In genomic region chr3:42600111-42600957, GRCh38 we compare ENCODE assay signal across 8 cellular contexts. TPM values are rescaled to one million over a fixed set of nuclear protein-coding genes. Genes with fewer than 3 reads are reported as not detected.
DNase-seq lines count a peak whose midpoint lies in the region; ATAC-seq and TF ChIP-seq lines count a peak whose summit lies in the region.

Gene NKTR (plus strand): TSS chr3:42600686. CDS start chr3:42601007, 321 bp downstream.

- peak; percentile 98 for DNase-seq in GM12864 (ENCODE audit: low read depth)
- DNase-seq in NCI-H1417 (lab: John Stamatoyannopoulos, UW), result peak; percentile 98 to 99 (median 98)
- DNase-seq in SW 1271 (lab: John Stamatoyannopoulos, UW), result peak; percentile 99 to 100
- DNase-seq in activated naive CD8-positive, alpha-beta T cell treated with anti-CD3 and anti-CD28 coated beads, Interleukin-2, amount 50 U/mL, for 16 hours (ENCODE audit: low read depth, low spot score), result peak; percentile 97
- peak; percentile 98 for DNase-seq in Right ventricle myocardium inferior (ENCODE audit: missing footprints)
- DNase-seq in ovary, result peak; percentile 98 to 99 (median 99)
- peak; percentile 99 for DNase-seq in thyroid gland

- TF ChIP-seq CTCF in GM12864 (IDR thresholded peaks at IDR 0.05; ENCODE audit: low read depth, low read length, missing control alignments) (no peak), ovary (IDR thresholded peaks at IDR 0.05) (no peak), thyroid gland (IDR thresholded peaks at IDR 0.05) (no peak)

- intact Hi-C loops in Right ventricle myocardium inferior (cut with DNase I) (loop anchor here (2.0 kb wide), 1 partner anchor 52 kb away; the partner anchor contains the start of gene ZBTB47), ovary (cut with DNase I) (loop anchor here in 1 of 4 donors (5.0 kb wide), 1 partner anchor 52 kb away; the partner anchor contains the start of gene ZBTB47), thyroid gland (cut with DNase I) (loop anchor here (10.0 kb wide), 1 partner anchor 144 kb away; no protein-coding TSS in a partner anchor)

- H3K27ac ChIP-seq in ovary, result peak within 1 kb of the TSS; percentile 92 to 95
- H3K27ac ChIP-seq in thyroid gland, result peak within 1 kb of the TSS; percentile 92 to 97 (median 94)

- WGBS in ovary, 3 donors, result 0 to 1% (median 0%) methylated on average over 52 to 76 of the region's 76 CpGs
- 0% methylated on average over 25 to 28 of the region's 76 CpGs for WGBS in thyroid gland, 2 donors

- ATAC-seq in HG02759 (IDR thresholded peaks at IDR 0.05; ENCODE audit: unreplicated experiment) (peak; percentile 84), Right ventricle myocardium inferior (peak; percentile 95)

- H3K9me3 ChIP-seq in ovary (no peaks in the 10 kb centered on the region), thyroid gland (no peaks in the 10 kb centered on the region)

- TF ChIP-seq EP300 in ovary (IDR thresholded peaks at IDR 0.05), result no peak

- peak; percentile 74 for TF ChIP-seq POLR2A in ovary (IDR thresholded peaks at IDR 0.05)
- peak; percentile 85 to 91 for TF ChIP-seq POLR2A in thyroid gland (IDR thresholded peaks at IDR 0.05)

- peaks cover 5% of the 10 kb centered on the region for H3K4me1 ChIP-seq in ovary (ENCODE audit: insufficient read depth)
- H3K4me1 ChIP-seq in thyroid gland, result peaks cover 11 to 16% of the 10 kb centered on the region in 2 donors

- H3K36me3 ChIP-seq in ovary (no peaks in the 10 kb centered on the region), thyroid gland (no peaks in the 10 kb centered on the region)

- H3K27me3 ChIP-seq in ovary, result no peaks in the 10 kb centered on the region
- H3K27me3 ChIP-seq in thyroid gland, result no peaks in the 10 kb centered on the region

- H3K4me3 ChIP-seq in GM12864 (ENCODE audit: low read depth, low read length) (peak within 1 kb of the TSS; percentile 80), ovary (peak within 1 kb of the TSS; percentile 78), thyroid gland (replicated peaks in 1 of 3) (peak within 1 kb of the TSS; percentile 63 to 75 (median 68))

RNA-seq across cellular contexts. Expression of gene NKTR, which starts in this region (rescaled TPM):
- 21.2 TPM for total RNA-seq in Right ventricle myocardium inferior
- 100 to 1,000 TPM in 1 of 7 donors, 10 to 100 TPM in 6; 68.6 to 114 (median 89.7) TPM for total RNA-seq in ovary
- 10 to 100 TPM; 26.2 to 61.5 TPM for polyA plus RNA-seq in ovary
- total RNA-seq in thyroid gland, result 100 to 1,000 TPM; 157 to 383 (median 197) TPM

Comparison
In these comparisons a context has a peak if more than half of its experiments do, and no peak if none do; other contexts are left out.
1. Peak in every context shown above with its lines: DNase-seq, ATAC-seq, H3K4me3 ChIP-seq and H3K27ac ChIP-seq.